ENCODE assay signal across 7 cellular contexts in genomic region chr19:1173845-1174809, GRCh38. TPM values are rescaled to one million over a fixed set of nuclear protein-coding genes. Genes with fewer than 3 reads are reported as not detected.
DNase-seq lines count a peak whose midpoint lies in the region; ATAC-seq and TF ChIP-seq lines count a peak whose summit lies in the region.

A gene with protein sequence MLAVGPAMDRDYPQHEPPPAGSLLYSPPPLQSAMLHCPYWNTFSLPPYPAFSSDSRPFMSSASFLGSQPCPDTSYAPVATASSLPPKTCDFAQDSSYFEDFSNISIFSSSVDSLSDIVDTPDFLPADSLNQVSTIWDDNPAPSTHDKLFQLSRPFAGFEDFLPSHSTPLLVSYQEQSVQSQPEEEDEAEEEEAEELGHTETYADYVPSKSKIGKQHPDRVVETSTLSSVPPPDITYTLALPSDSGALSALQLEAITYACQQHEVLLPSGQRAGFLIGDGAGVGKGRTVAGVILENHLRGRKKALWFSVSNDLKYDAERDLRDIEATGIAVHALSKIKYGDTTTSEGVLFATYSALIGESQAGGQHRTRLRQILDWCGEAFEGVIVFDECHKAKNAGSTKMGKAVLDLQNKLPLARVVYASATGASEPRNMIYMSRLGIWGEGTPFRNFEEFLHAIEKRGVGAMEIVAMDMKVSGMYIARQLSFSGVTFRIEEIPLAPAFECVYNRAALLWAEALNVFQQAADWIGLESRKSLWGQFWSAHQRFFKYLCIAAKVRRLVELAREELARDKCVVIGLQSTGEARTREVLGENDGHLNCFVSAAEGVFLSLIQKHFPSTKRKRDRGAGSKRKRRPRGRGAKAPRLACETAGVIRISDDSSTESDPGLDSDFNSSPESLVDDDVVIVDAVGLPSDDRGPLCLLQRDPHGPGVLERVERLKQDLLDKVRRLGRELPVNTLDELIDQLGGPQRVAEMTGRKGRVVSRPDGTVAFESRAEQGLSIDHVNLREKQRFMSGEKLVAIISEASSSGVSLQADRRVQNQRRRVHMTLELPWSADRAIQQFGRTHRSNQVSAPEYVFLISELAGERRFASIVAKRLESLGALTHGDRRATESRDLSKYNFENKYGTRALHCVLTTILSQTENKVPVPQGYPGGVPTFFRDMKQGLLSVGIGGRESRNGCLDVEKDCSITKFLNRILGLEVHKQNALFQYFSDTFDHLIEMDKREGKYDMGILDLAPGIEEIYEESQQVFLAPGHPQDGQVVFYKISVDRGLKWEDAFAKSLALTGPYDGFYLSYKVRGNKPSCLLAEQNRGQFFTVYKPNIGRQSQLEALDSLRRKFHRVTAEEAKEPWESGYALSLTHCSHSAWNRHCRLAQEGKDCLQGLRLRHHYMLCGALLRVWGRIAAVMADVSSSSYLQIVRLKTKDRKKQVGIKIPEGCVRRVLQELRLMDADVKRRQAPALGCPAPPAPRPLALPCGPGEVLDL (N-terminal part only) (minus strand): TSS chr19:1174268. CDS start chr19:1154276, 19,992 bp downstream.

- peak within 1 kb of the TSS; percentile 91 for H4K91ac ChIP-seq in mesenchymal stem cell (ENCODE audit: low read length)

- 19% methylated on average over 60 of the region's 84 CpGs for WGBS in mesenchymal stem cell

- H2AK5ac ChIP-seq in mesenchymal stem cell (ENCODE audit: low read length, severe bottlenecking) = peak within 1 kb of the TSS; percentile 87

- no peaks in the 10 kb centered on the region for H3K79me1 ChIP-seq in mesenchymal stem cell (replicated peaks; ENCODE audit: low read length, poor library complexity, severe bottlenecking)

- H3K36me3 Mint-ChIP-seq in effector memory CD8-positive, alpha-beta T cell (ENCODE audit: insufficient read depth) = peaks cover 11% of the 10 kb centered on the region

- H3K4me3 Mint-ChIP-seq in effector memory CD8-positive, alpha-beta T cell = peak within 1 kb of the TSS; percentile 87 to 91

- H3K9me3 ChIP-seq in mesenchymal stem cell (ENCODE audit: control insufficient read depth, low read length) = no peaks in the 10 kb centered on the region

- H3K9me3 Mint-ChIP-seq in effector memory CD8-positive, alpha-beta T cell = no peaks in the 10 kb centered on the region

- peaks cover 58% of the 10 kb centered on the region for H3K4me1 ChIP-seq in mesenchymal stem cell (ENCODE audit: control insufficient read depth, insufficient read depth, low read depth, low read length)

- peak within 1 kb of the TSS in 1 of 2 experiments; percentile 14 for H3K23ac ChIP-seq in mesenchymal stem cell (ENCODE audit: low read length in 2 of 2)

- peaks cover 20 to 24% of the 10 kb centered on the region in 2 donors for H3K4me1 Mint-ChIP-seq in effector memory CD8-positive, alpha-beta T cell (ENCODE audit: low read depth in 2 of 2)

- H3K27ac Mint-ChIP-seq in effector memory CD8-positive, alpha-beta T cell = peak within 1 kb of the TSS; percentile 90 to 94

- H3K4ac ChIP-seq in mesenchymal stem cell (ENCODE audit: low read depth in 1 of 2, low read length in 2 of 2) = peak within 1 kb of the TSS; percentile 93 to 94

- H3K14ac ChIP-seq in mesenchymal stem cell (ENCODE audit: low read length in 2 of 2) = peak within 1 kb of the TSS; percentile 95

- TF ChIP-seq POLR2A in GM18526 (IDR thresholded peaks at IDR 0.05; ENCODE audit: extremely low read depth, insufficient read length) = peak; percentile 95

- H2BK120ac ChIP-seq in mesenchymal stem cell (ENCODE audit: low read depth, low read length) = peak within 1 kb of the TSS; percentile 98

- peak within 1 kb of the TSS in 1 of 2 experiments; percentile 83 for H2BK12ac ChIP-seq in mesenchymal stem cell (ENCODE audit: low read length in 2 of 2)

- peak within 1 kb of the TSS; percentile 68 for H2BK5ac ChIP-seq in mesenchymal stem cell (ENCODE audit: low read depth, low read length, poor library complexity, severe bottlenecking)

- H3K27me3 Mint-ChIP-seq in effector memory CD8-positive, alpha-beta T cell = no peaks in the 10 kb centered on the region

- H3K27me3 ChIP-seq in mesenchymal stem cell (ENCODE audit: control insufficient read depth in 1 of 2, insufficient read depth in 1 of 2, low read length in 2 of 2) = no peaks in the 10 kb centered on the region

- peak within 1 kb of the TSS; percentile 90 for H4K8ac ChIP-seq in mesenchymal stem cell (ENCODE audit: low read length)

- H3K4me2 ChIP-seq in mesenchymal stem cell (ENCODE audit: low read length, poor library complexity, severe bottlenecking) = peak within 1 kb of the TSS; percentile 91

- H2BK15ac ChIP-seq in mesenchymal stem cell (ENCODE audit: low read depth, poor library complexity, severe bottlenecking) = peak within 1 kb of the TSS; percentile 15

- peak within 1 kb of the TSS; percentile 98 for H3K9ac ChIP-seq in mesenchymal stem cell (ENCODE audit: low read length)

- peak within 1 kb of the TSS; percentile 75 to 89 for H3K4me3 ChIP-seq in mesenchymal stem cell (ENCODE audit: insufficient read depth in 1 of 2, low read depth in 1 of 2, low read length in 2 of 2)

- H3K18ac ChIP-seq in mesenchymal stem cell (ENCODE audit: low read depth in 1 of 2, low read length in 2 of 2) = peak within 1 kb of the TSS; percentile 89 to 93

- H3K27ac ChIP-seq in mesenchymal stem cell (ENCODE audit: low read length, poor library complexity, severe bottlenecking) = peak within 1 kb of the TSS; percentile 82

- peaks cover 4 to 27% of the 10 kb centered on the region in 2 experiments for H3K36me3 ChIP-seq in mesenchymal stem cell (ENCODE audit: control insufficient read depth in 1 of 2, insufficient read depth in 2 of 2, low read depth in 1 of 2, low read length in 2 of 2)

- ATAC-seq in effector memory CD8-positive, alpha-beta T cell (replicated peaks) = peak; percentile 92

- DNase-seq in HK-2 (ENCODE audit: unreplicated experiment) = peak; percentile 97
- DNase-seq in NOMO-1 treated with dmso at 0.1 percent for 144 hours (lab: John Stamatoyannopoulos, UW; ENCODE audit: unreplicated experiment) = peak; percentile 55
- DNase-seq in activated CD8-positive, alpha-beta memory T cell treated with anti-CD3 and anti-CD28 coated beads for 48 hours (ENCODE audit: low read depth in 2 of 3, low spot score in 2 of 3) = peak; percentile 82 to 99 (median 98)
- DNase-seq in effector memory CD8-positive, alpha-beta T cell = peak; percentile 91 to 95 (median 94)
- DNase-seq in mesenchymal stem cell = peak; percentile 86
- peak; percentile 65 for DNase-seq in stimulated activated CD8-positive, alpha-beta memory T cell treated with anti-CD3 and anti-CD28 coated beads, Interleukin-12 subunit alpha, Interleukin-12 subunit beta, amount 100 ng/mL, for 24 hours (ENCODE audit: extremely low read depth)

- peak within 1 kb of the TSS; percentile 2 for H2AFZ ChIP-seq in mesenchymal stem cell (ENCODE audit: low read depth, low read length)

RNA-seq across cellular contexts. Expression of the gene that starts here (rescaled TPM):
- polyA plus RNA-seq in mesenchymal stem cell (2013, experiment 1 of 2) = 32.3 TPM
- polyA plus RNA-seq in mesenchymal stem cell (2013, experiment 2 of 2) = 31.7 TPM

Comparison
In these comparisons a context has a peak if more than half of its experiments do, and no peak if none do; other contexts are left out.
1. Peak in every context shown above with its lines: DNase-seq, ATAC-seq, H3K4me3 ChIP-seq and H3K27ac ChIP-seq.